ENCODE assay signal across 11 cellular contexts in the genomic region with DNA sequence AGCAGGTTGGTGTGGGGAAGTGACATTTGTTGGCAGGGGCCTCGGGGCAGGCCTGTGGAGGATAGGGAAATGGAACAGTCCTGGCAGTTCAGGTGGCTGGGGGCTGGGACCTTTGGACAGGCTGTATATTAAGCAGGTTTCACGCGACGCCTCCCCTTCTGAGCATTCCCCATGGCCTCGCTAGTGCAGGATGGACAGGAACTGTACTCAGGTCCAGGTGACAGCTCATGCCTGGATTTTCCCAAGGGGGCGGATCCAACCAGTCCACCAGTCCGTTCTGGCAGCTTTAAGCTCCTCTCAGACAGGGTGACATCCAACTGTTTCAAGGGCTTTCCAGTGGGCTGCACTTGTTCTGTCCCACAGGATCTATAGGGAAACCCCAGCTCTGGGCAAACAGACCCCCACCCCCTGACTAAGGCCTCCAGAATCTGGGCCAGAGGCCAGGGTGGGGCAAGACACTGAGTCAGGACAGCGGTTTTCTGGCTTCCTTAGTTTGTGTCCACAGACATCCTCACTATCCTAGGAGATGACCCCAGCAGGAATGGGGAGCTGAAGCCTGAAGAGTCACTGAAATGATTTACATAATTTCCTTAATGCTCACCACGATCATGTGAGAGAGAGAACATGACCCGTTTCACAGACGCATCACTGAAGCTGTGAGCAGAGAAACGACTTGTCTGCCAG. TPM values are rescaled to one million over a fixed set of nuclear protein-coding genes. Genes with fewer than 3 reads are reported as not detected.
A peak's percentile ranks its signal among the peaks of the same experiment; 100 is the strongest.
DNase-seq lines count a peak whose midpoint lies in the region; ATAC-seq and TF ChIP-seq lines count a peak whose summit lies in the region.
"Had no signal": no experiment of that assay in that cellular context is flagged by ENCODE, and none has a peak within 500 bp of the region (broad histone marks: within the 10 kb centered on the region; RNA-seq: fewer than 3 reads in every experiment).

No MANE protein-coding gene starts in this region.

- TF ChIP-seq CTCF in coronary artery (IDR thresholded peaks at IDR 0.05) (no peak), stomach (IDR thresholded peaks at IDR 0.05) (no peak), colonic mucosa (IDR thresholded peaks at IDR 0.05) (no peak)

- H3K36me3 ChIP-seq in MG63 = no peaks in the 10 kb centered on the region
- H3K36me3 ChIP-seq in stomach = no peaks in the 10 kb centered on the region
- H3K36me3 ChIP-seq in colonic mucosa = no peaks in the 10 kb centered on the region

- H3K27ac ChIP-seq in coronary artery (no peak overlapping the region), stomach (no peak overlapping the region), colonic mucosa (no peak overlapping the region)

- 61 to 80% (median 70%) methylated on average over 10 to 12 of the region's 12 CpGs for WGBS in stomach, 5 donors

- TF ChIP-seq POLR2A in stomach (IDR thresholded peaks at IDR 0.05) = no peak

- H3K4me1 ChIP-seq in stomach (no peaks in the 10 kb centered on the region), colonic mucosa (no peaks in the 10 kb centered on the region)

- no peak overlapping the region for H3K9ac ChIP-seq in colonic mucosa (ENCODE audit: low read depth in 2 of 2, low read length in 2 of 2)

- DNase-seq in Caki2 (ENCODE audit: low read depth) (peak; percentile 96), MG63 (peak; percentile 91), coronary artery (ENCODE audit: low spot score) (peak; percentile 66), non-pigmented ciliary epithelial cell (ENCODE audit: low read depth) (peak; percentile 86), stomach (no peak), activated gamma-delta T cell treated with Interleukin-2 at 50 U/mL for 16 hours (no peak), colonic mucosa (no peak)
- DNase-seq: cortex of kidney, NCI-H1436 had no signal

- no peak for ATAC-seq in GM19351 (IDR thresholded peaks at IDR 0.05; ENCODE audit: unreplicated experiment)

- H3K9me3 ChIP-seq in MG63 (no peaks in the 10 kb centered on the region), stomach (no peaks in the 10 kb centered on the region), colonic mucosa (no peaks in the 10 kb centered on the region)

- in situ Hi-C loops in Caki2 (cut with HindIII; ENCODE audit: low pct_unique_long_range_greater_than_20kb, low sequenced_read_pairs) = no loop called here

- no peaks in the 10 kb centered on the region for H3K27me3 ChIP-seq in MG63
- no peaks in the 10 kb centered on the region for H3K27me3 ChIP-seq in stomach
- no peaks in the 10 kb centered on the region for H3K27me3 ChIP-seq in colonic mucosa

- intact Hi-C loops in stomach (cut with DNase I; ENCODE audit: low total_unique reads) = no loop called here
- intact Hi-C loops in colonic mucosa (cut with DNase I) = no loop called here

- no peak for TF ChIP-seq EP300 in stomach (IDR thresholded peaks at IDR 0.05)

- H3K4me3 ChIP-seq in MG63 (no peak overlapping the region), coronary artery (no peak overlapping the region), stomach (no peak overlapping the region), colonic mucosa (no peak overlapping the region)

RNA-seq across cellular contexts. Expression of a gene that starts 20.9 kb away (rescaled TPM):
- total RNA-seq in Caki2 (2014; rRNA removed; shearing (Covaris generic); ENCODE audit: low replicate concordance) = not detected in 2 replicates
- total RNA-seq in MG63 (2014; rRNA removed; shearing (Covaris generic); ENCODE audit: low replicate concordance) = not detected in 2 replicates
- not detected for total RNA-seq in stomach
- not detected for polyA plus RNA-seq in stomach
- under 1 TPM in 1 of 2 donors, not detected in 1; 0.67 TPM for total RNA-seq in colonic mucosa
- total RNA-seq: mucosa of gallbladder had no signal

RNA-seq across cellular contexts. Expression of a gene that starts 34.1 kb away (rescaled TPM):
- total RNA-seq in Caki2 (2014; rRNA removed; shearing (Covaris generic); ENCODE audit: low replicate concordance) = not detected in 2 replicates
- not detected in 2 replicates for total RNA-seq in MG63 (2014; rRNA removed; shearing (Covaris generic); ENCODE audit: low replicate concordance)
- not detected for total RNA-seq in stomach
- polyA plus RNA-seq in stomach = not detected
- under 1 TPM in 1 of 2 donors, not detected in 1; 0.25 TPM for total RNA-seq in colonic mucosa
- total RNA-seq: mucosa of gallbladder had no signal

Comparison
In these comparisons a context has a peak if more than half of its experiments do, and no peak if none do; other contexts are left out.
1. DNase-seq: peak in Caki2 (single experiment), MG63 (single experiment), coronary artery (single experiment) and non-pigmented ciliary epithelial cell (single experiment); none in stomach (single experiment), activated gamma-delta T cell treated with Interleukin-2 at 50 U/mL for 16 hours (single experiment) and colonic mucosa (single experiment).